ENCODE assay signal across 18 cellular contexts in genomic region chr1:161972828-161973227, GRCh38.
"Had no signal": no experiment of that assay in that cellular context is flagged by ENCODE, and none has a peak within 500 bp of the region (broad histone marks: within the 10 kb centered on the region; RNA-seq: fewer than 3 reads in every experiment).

No MANE protein-coding gene starts in this region.

- DNase-seq: effector memory CD8-positive, alpha-beta T cell; esophagus squamous epithelium; foreskin fibroblast; glutamatergic neuron; left ventricle myocardium inferior; lower lobe of right lung; natural killer cell; stimulated activated CD4-positive, alpha-beta T cell treated with anti-CD3 and anti-CD28 coated beads, Interleukin-2, amount 100 ng/mL, for 48 hours; stimulated activated naive CD8-positive, alpha-beta T cell treated with anti-CD3 and anti-CD28 coated beads, Interleukin-15, Interleukin-2, amounts not matched to agents 100 U/mL and 50 U/mL, for 24 hours; tibial artery; upper lobe of right lung had no signal

- H3K4me1 Mint-ChIP-seq: natural killer cell had no signal

- H3K27me3 ChIP-seq: esophagus squamous epithelium, gastroesophageal sphincter, neutrophil, right atrium auricular region, suprapubic skin, tibial artery, upper lobe of right lung had no signal

- H3K9me3 Mint-ChIP-seq: effector memory CD8-positive, alpha-beta T cell; memory B cell; natural killer cell had no signal

- H3K36me3 Mint-ChIP-seq: mesothelial cell of epicardium, natural killer cell had no signal

- H3K36me3 ChIP-seq: esophagus squamous epithelium, gastroesophageal sphincter, left ventricle myocardium inferior, lower lobe of right lung, right atrium auricular region, tibial artery, upper lobe of right lung had no signal

- H3K4me1 ChIP-seq: lower lobe of right lung had no signal

- H3K27ac Mint-ChIP-seq: effector memory CD8-positive, alpha-beta T cell; memory B cell; mesothelial cell of epicardium; natural killer cell had no signal

- H3K4me3 Mint-ChIP-seq: effector memory CD8-positive, alpha-beta T cell; memory B cell; mesothelial cell of epicardium; natural killer cell had no signal

- ATAC-seq: effector memory CD8-positive, alpha-beta T cell; gastroesophageal sphincter; natural killer cell; stimulated activated naive CD8-positive, alpha-beta T cell treated with anti-CD3 and anti-CD28 coated beads, Interleukin-15, Interleukin-2, amounts not matched to agents 100 U/mL and 50 U/mL, for 24 hours had no signal

- H3K9me3 ChIP-seq: esophagus squamous epithelium, gastroesophageal sphincter, left ventricle myocardium inferior, lower lobe of right lung, neutrophil, right atrium auricular region, suprapubic skin, tibial artery, upper lobe of right lung had no signal

- H3K4me3 ChIP-seq: esophagus squamous epithelium, gastroesophageal sphincter, left ventricle myocardium inferior, lower lobe of right lung, right atrium auricular region, smooth muscle cell, suprapubic skin, tibial artery, upper lobe of right lung had no signal
